Comparison of ENCODE assay signal across 18 cellular contexts in genomic region chr2:143728498-143728897, GRCh38.
DNase-seq lines count a peak whose midpoint lies in the region; ATAC-seq and TF ChIP-seq lines count a peak whose summit lies in the region.
"Had no signal": no experiment of that assay in that cellular context is flagged by ENCODE, and none has a peak within 500 bp of the region (broad histone marks: within the 10 kb centered on the region; RNA-seq: fewer than 3 reads in every experiment).

No MANE protein-coding gene starts in this region.

- H3K27ac ChIP-seq in CD4-positive, alpha-beta T cell (ENCODE audit: low read depth, low read length) = no peak overlapping the region
- H3K27ac ChIP-seq in CD4-positive, alpha-beta memory T cell (ENCODE audit: low read depth, low read length) = no peak overlapping the region
- H3K27ac ChIP-seq in epithelial cell of prostate = peak overlapping the region; percentile 74
- H3K27ac ChIP-seq: KMS-11 had no signal

- no peaks in the 10 kb centered on the region for H3K9me3 Mint-ChIP-seq in CD4-positive, alpha-beta T cell
- no peaks in the 10 kb centered on the region for H3K9me3 Mint-ChIP-seq in CD4-positive, alpha-beta memory T cell
- H3K9me3 Mint-ChIP-seq in WTC11 = no peaks in the 10 kb centered on the region
- H3K9me3 Mint-ChIP-seq: HFFc6 had no signal

- intact Hi-C loops in CD4-positive, alpha-beta T cell (cut with DNase I, micrococcal nuclease) = no loop called here
- intact Hi-C loops in CD4-positive, alpha-beta memory T cell (cut with micrococcal nuclease) = no loop called here

- peaks cover 55% of the 10 kb centered on the region for H3K4me1 ChIP-seq in CD4-positive, alpha-beta memory T cell (ENCODE audit: insufficient read depth, low read length)

- peak overlapping the region; percentile 77 for H3K27ac Mint-ChIP-seq in CD4-positive, alpha-beta T cell
- H3K27ac Mint-ChIP-seq in CD4-positive, alpha-beta memory T cell = peak overlapping the region in 6 of 7 donors; percentile 5 to 82 (median 64)
- H3K27ac Mint-ChIP-seq in WTC11 = no peak overlapping the region
- H3K27ac Mint-ChIP-seq: HFFc6 had no signal

- no peak overlapping the region for H3K4me3 ChIP-seq in CD4-positive, alpha-beta memory T cell (ENCODE audit: low read length in 2 of 2)
- H3K4me3 ChIP-seq: MG63 had no signal

- TF ChIP-seq CTCF in CD4-positive, alpha-beta T cell (IDR thresholded peaks at IDR 0.05) = no peak
- TF ChIP-seq CTCF in WTC11 (IDR thresholded peaks at IDR 0.05) = no peak

- H3K4me3 Mint-ChIP-seq in CD4-positive, alpha-beta T cell = no peak overlapping the region
- peak overlapping the region in 4 of 8 donors; percentile 9 to 17 (median 15) for H3K4me3 Mint-ChIP-seq in CD4-positive, alpha-beta memory T cell
- no peak overlapping the region for H3K4me3 Mint-ChIP-seq in WTC11
- H3K4me3 Mint-ChIP-seq: HFFc6 had no signal

- ATAC-seq in CD4-positive, alpha-beta T cell (ENCODE audit: poor library complexity) = no peak
- ATAC-seq in WTC11 (peak; percentile 62), HG03521 (IDR thresholded peaks at IDR 0.05; ENCODE audit: unreplicated experiment) (no peak)
- ATAC-seq: Panc1, SK-N-SH treated with all-trans-retinoic acid at 6 μM for 48 hours had no signal

- H3K4me1 Mint-ChIP-seq in CD4-positive, alpha-beta T cell (ENCODE audit: low read depth) = peaks cover 75% of the 10 kb centered on the region
- H3K4me1 Mint-ChIP-seq in CD4-positive, alpha-beta memory T cell = peaks cover 61 to 82% (median 70%) of the 10 kb centered on the region in 4 donors
- H3K4me1 Mint-ChIP-seq in WTC11 = peaks cover 9% of the 10 kb centered on the region

- H3K27me3 ChIP-seq in CD4-positive, alpha-beta T cell (ENCODE audit: control insufficient read depth, insufficient read depth, low read length) = no peaks in the 10 kb centered on the region
- no peaks in the 10 kb centered on the region for H3K27me3 ChIP-seq in CD4-positive, alpha-beta memory T cell (ENCODE audit: insufficient read depth, low read length)
- H3K27me3 ChIP-seq: MG63 had no signal

- CTCF ChIA-PET in CD4-positive, alpha-beta T cell (lab: Charles Lee) = no interaction called here
- CTCF ChIA-PET in CD4-positive, alpha-beta memory T cell (lab: Charles Lee; ENCODE audit: partially characterized antibody) = no interaction called here
- CTCF ChIA-PET in WTC11 (lab: Charles Lee) = interaction anchor here (0.6 to 1.3 kb wide), 2 partner anchors 11 to 775 kb away, joined by 4 to 8 read pairs; no protein-coding TSS in a partner anchor

- DNase-seq in CD4-positive, alpha-beta T cell = no peak
- DNase-seq in CD4-positive, alpha-beta memory T cell = no peak
- DNase-seq in WTC11 (ENCODE audit: low spot score) = no peak
- DNase-seq in epithelial cell of prostate (ENCODE audit: low read depth, low spot score) = peak; percentile 29
- DNase-seq in hepatic stellate cell (ENCODE audit: low spot score) = no peak
- DNase-seq in A172 (ENCODE audit: low spot score) = no peak
- DNase-seq in central memory CD4-positive, alpha-beta T cell = no peak
- DNase-seq: Caco-2, GOT3, HFFc6, MG63, NCI-H1105, NCI-H1694 treated with DMSO at 0.1 percent for 48 hours, SHP77 had no signal

- POLR2A ChIA-PET in CD4-positive, alpha-beta T cell (lab: Charles Lee) = no interaction called here
- POLR2A ChIA-PET in CD4-positive, alpha-beta memory T cell (lab: Charles Lee; ENCODE audit: partially characterized antibody) = no interaction called here
- POLR2A ChIA-PET in WTC11 (lab: Charles Lee) = no interaction called here

- H3K36me3 ChIP-seq in CD4-positive, alpha-beta memory T cell (ENCODE audit: insufficient read depth, low read length) = no peaks in the 10 kb centered on the region
- H3K36me3 ChIP-seq: MG63 had no signal

- H3K9me3 ChIP-seq in CD4-positive, alpha-beta T cell (ENCODE audit: control insufficient read depth, low read length) = no peaks in the 10 kb centered on the region
- H3K9me3 ChIP-seq in CD4-positive, alpha-beta memory T cell (ENCODE audit: control insufficient read depth in 1 of 2, low read length in 2 of 2) = no peaks in the 10 kb centered on the region
- H3K9me3 ChIP-seq: Caco-2, MG63 had no signal

- H3K36me3 Mint-ChIP-seq in CD4-positive, alpha-beta T cell (ENCODE audit: low read depth) = peaks cover 67% of the 10 kb centered on the region
- H3K36me3 Mint-ChIP-seq in CD4-positive, alpha-beta memory T cell = peaks cover 16 to 64% of the 10 kb centered on the region in 2 donors
- no peaks in the 10 kb centered on the region for H3K36me3 Mint-ChIP-seq in WTC11

- H3K27me3 Mint-ChIP-seq in CD4-positive, alpha-beta T cell = no peaks in the 10 kb centered on the region
- no peaks in the 10 kb centered on the region for H3K27me3 Mint-ChIP-seq in CD4-positive, alpha-beta memory T cell
- H3K27me3 Mint-ChIP-seq in WTC11 (ENCODE audit: low read depth) = no peaks in the 10 kb centered on the region; the same call in 1 of the 2 replicates

TF ChIP-seq in WTC11, 78 proteins besides CTCF, POLR2A, EP300 and RAD21:
- TF ChIP-seq, protein P1, sequence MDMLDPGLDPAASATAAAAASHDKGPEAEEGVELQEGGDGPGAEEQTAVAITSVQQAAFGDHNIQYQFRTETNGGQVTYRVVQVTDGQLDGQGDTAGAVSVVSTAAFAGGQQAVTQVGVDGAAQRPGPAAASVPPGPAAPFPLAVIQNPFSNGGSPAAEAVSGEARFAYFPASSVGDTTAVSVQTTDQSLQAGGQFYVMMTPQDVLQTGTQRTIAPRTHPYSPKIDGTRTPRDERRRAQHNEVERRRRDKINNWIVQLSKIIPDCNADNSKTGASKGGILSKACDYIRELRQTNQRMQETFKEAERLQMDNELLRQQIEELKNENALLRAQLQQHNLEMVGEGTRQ (CRISPR knock-in tag; IDR thresholded peaks at IDR 0.05) = no peak
- TF ChIP-seq, protein P2, sequence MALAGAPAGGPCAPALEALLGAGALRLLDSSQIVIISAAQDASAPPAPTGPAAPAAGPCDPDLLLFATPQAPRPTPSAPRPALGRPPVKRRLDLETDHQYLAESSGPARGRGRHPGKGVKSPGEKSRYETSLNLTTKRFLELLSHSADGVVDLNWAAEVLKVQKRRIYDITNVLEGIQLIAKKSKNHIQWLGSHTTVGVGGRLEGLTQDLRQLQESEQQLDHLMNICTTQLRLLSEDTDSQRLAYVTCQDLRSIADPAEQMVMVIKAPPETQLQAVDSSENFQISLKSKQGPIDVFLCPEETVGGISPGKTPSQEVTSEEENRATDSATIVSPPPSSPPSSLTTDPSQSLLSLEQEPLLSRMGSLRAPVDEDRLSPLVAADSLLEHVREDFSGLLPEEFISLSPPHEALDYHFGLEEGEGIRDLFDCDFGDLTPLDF (CRISPR knock-in tag; IDR thresholded peaks at IDR 0.05) = no peak
- TF ChIP-seq TEAD4 (CRISPR knock-in tag; IDR thresholded peaks at IDR 0.05) (no peak), SOX15 (CRISPR knock-in tag; IDR thresholded peaks at IDR 0.05) (no peak), E2F5 (CRISPR knock-in tag; IDR thresholded peaks at IDR 0.05) (no peak), IRF2 (CRISPR knock-in tag; IDR thresholded peaks at IDR 0.05; ENCODE audit: borderline replicate concordance, low read depth) (no peak), CBFB (CRISPR knock-in tag; IDR thresholded peaks at IDR 0.05; ENCODE audit: low read depth) (no peak), CREM (CRISPR knock-in tag; IDR thresholded peaks at IDR 0.05) (no peak), TEAD1 (CRISPR knock-in tag; IDR thresholded peaks at IDR 0.05) (no peak), SMAD3 (CRISPR knock-in tag; IDR thresholded peaks at IDR 0.05; ENCODE audit: borderline replicate concordance) (no peak), USF1 (CRISPR knock-in tag; IDR thresholded peaks at IDR 0.05) (no peak), KAT7 (CRISPR knock-in tag; IDR thresholded peaks at IDR 0.05; ENCODE audit: borderline replicate concordance) (no peak), GTF2I (CRISPR knock-in tag; conservative IDR thresholded peaks at IDR 0.05) (no peak), ZNF671 (CRISPR knock-in tag; IDR thresholded peaks at IDR 0.05) (no peak), SP1 (CRISPR knock-in tag; conservative IDR thresholded peaks at IDR 0.05) (no peak), ZNF416 (CRISPR knock-in tag; IDR thresholded peaks at IDR 0.05) (no peak)
